Comparison of ENCODE assay signal across 1 cellular context in genomic region chr11:109851780-109852390, GRCh38.
TF ChIP-seq lines count a peak whose summit lies in the region.

No MANE protein-coding gene starts in this region.

TF ChIP-seq in IMR-90, 13 proteins besides CTCF, POLR2A, EP300 and RAD21:
- TF ChIP-seq MAZ (IDR thresholded peaks at IDR 0.05; ENCODE audit: borderline replicate concordance, low read depth, low read length) = no peak
- no peak for TF ChIP-seq RCOR1 (IDR thresholded peaks at IDR 0.05; ENCODE audit: insufficient replicate concordance, low read length)
- TF ChIP-seq ELK1 (IDR thresholded peaks at IDR 0.05; ENCODE audit: borderline replicate concordance, low read depth, low read length) = no peak
- no peak for TF ChIP-seq MAFK (IDR thresholded peaks at IDR 0.05; ENCODE audit: low read depth, low read length)
- no peak for TF ChIP-seq NFE2L2 (IDR thresholded peaks at IDR 0.05; ENCODE audit: low read depth, low read length)
